ENCODE assay signal across 16 cellular contexts in the genomic region with DNA sequence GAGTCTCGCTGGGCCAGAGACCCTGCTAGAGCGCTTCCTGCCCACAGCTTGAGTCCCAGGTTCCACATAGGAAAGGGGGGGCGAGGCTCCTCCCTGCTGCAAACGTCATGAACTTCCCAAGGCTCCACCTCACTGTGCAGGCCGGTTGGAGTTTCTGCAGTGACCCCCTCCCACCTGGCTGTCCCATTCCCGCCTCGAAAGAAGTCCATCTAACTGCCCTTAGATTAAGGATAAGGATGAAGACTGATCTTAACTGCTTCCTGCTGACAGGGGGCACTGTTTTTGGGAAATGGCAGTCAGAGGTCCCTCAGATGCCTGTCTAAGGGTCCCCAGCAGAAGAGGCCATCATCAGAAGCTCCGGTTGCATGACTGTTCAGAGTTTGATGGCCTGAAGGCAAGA.
"Had no signal": no experiment of that assay in that cellular context is flagged by ENCODE, and none has a peak within 500 bp of the region (broad histone marks: within the 10 kb centered on the region; RNA-seq: fewer than 3 reads in every experiment).

No MANE protein-coding gene starts in this region.

- DNase-seq: activated CD4-positive, alpha-beta memory T cell treated with anti-CD3 and anti-CD28 coated beads for 36 hours; activated naive CD4-positive, alpha-beta T cell treated with Interleukin-2 at 50 U/mL for 16 hours; activated naive CD8-positive, alpha-beta T cell treated with anti-CD3 and anti-CD28 coated beads, Interleukin-2, amount 50 U/mL, for 24 hours; activated T-cell treated with anti-CD3 and anti-CD28 coated beads, Interleukin-2, amount 50 U/mL, for 48 hours; central memory CD4-positive, alpha-beta T cell; hypothalamus; lower lobe of right lung; midbrain; right lobe of liver; stimulated activated CD4-positive, alpha-beta T cell treated with anti-CD3 and anti-CD28 coated beads, Interleukin-12 subunit alpha, Interleukin-12 subunit beta, amount 100 ng/mL, for 4 hours; stimulated activated naive CD4-positive, alpha-beta T cell; substantia nigra; trophoblast cell had no signal

- H3K27me3 ChIP-seq: ascending aorta, right lobe of liver had no signal

- H3K27ac ChIP-seq: ascending aorta, lower lobe of right lung, right lobe of liver had no signal

- H3K4me3 Mint-ChIP-seq: activated CD4-positive, alpha-beta memory T cell treated with anti-CD3 and anti-CD28 coated beads for 36 hours; activated naive CD8-positive, alpha-beta T cell treated with anti-CD3 and anti-CD28 coated beads, Interleukin-2, amount 50 U/mL, for 24 hours; dendritic cell treated with granulocyte-macrophage colony-stimulating factor and Interleukin-4, amounts not matched to agents 40 ng/mL and 50 ng/mL, for 4 days had no signal

- H3K4me1 ChIP-seq: ascending aorta, lower lobe of right lung, right lobe of liver had no signal

- H3K27me3 Mint-ChIP-seq: activated CD4-positive, alpha-beta memory T cell treated with anti-CD3 and anti-CD28 coated beads for 36 hours; activated naive CD8-positive, alpha-beta T cell treated with anti-CD3 and anti-CD28 coated beads, Interleukin-2, amount 50 U/mL, for 24 hours had no signal

- H3K36me3 ChIP-seq: ascending aorta, lower lobe of right lung, right lobe of liver had no signal

- H3K9me3 Mint-ChIP-seq: activated CD4-positive, alpha-beta memory T cell treated with anti-CD3 and anti-CD28 coated beads for 36 hours; activated naive CD8-positive, alpha-beta T cell treated with anti-CD3 and anti-CD28 coated beads, Interleukin-2, amount 50 U/mL, for 24 hours; dendritic cell treated with granulocyte-macrophage colony-stimulating factor and Interleukin-4, amounts not matched to agents 40 ng/mL and 50 ng/mL, for 4 days had no signal

- H3K27ac Mint-ChIP-seq: activated CD4-positive, alpha-beta memory T cell treated with anti-CD3 and anti-CD28 coated beads for 36 hours; activated naive CD8-positive, alpha-beta T cell treated with anti-CD3 and anti-CD28 coated beads, Interleukin-2, amount 50 U/mL, for 24 hours; dendritic cell treated with granulocyte-macrophage colony-stimulating factor and Interleukin-4, amounts not matched to agents 40 ng/mL and 50 ng/mL, for 4 days had no signal

- H3K4me1 Mint-ChIP-seq: activated naive CD8-positive, alpha-beta T cell treated with anti-CD3 and anti-CD28 coated beads, Interleukin-2, amount 50 U/mL, for 24 hours had no signal

- H3K9me3 ChIP-seq: ascending aorta, lower lobe of right lung, right lobe of liver had no signal

- H3K4me3 ChIP-seq: ascending aorta, lower lobe of right lung, right lobe of liver had no signal

- H3K36me3 Mint-ChIP-seq: activated CD4-positive, alpha-beta memory T cell treated with anti-CD3 and anti-CD28 coated beads for 36 hours had no signal

- ATAC-seq: activated naive CD8-positive, alpha-beta T cell treated with anti-CD3 and anti-CD28 coated beads, Interleukin-2, amount 50 U/mL, for 24 hours; esophagus mucosa; right lobe of liver had no signal
